In genomic region chr3:195165264-195165608, GRCh38 we compare ENCODE assay signal across 16 cellular contexts.
"Had no signal": no experiment of that assay in that cellular context is flagged by ENCODE, and none has a peak within 500 bp of the region (broad histone marks: within the 10 kb centered on the region; RNA-seq: fewer than 3 reads in every experiment).

No MANE protein-coding gene starts in this region.

- DNase-seq: activated CD4-positive, alpha-beta T cell treated with anti-CD3 and anti-CD28 coated beads for 1 hour; activated CD4-positive, alpha-beta T cell treated with anti-CD3 and anti-CD28 coated beads, Interleukin-2, amount 50 U/mL, for 4 hours; activated naive CD4-positive, alpha-beta T cell treated with Interleukin-2 at 50 U/mL for 16 hours; effector memory CD4-positive, alpha-beta T cell; natural killer cell; spleen; stimulated activated CD4-positive, alpha-beta T cell treated with anti-CD3 and anti-CD28 coated beads, Interleukin-4, amount 100 ng/mL, for 4 hours; stimulated activated naive B cell treated with anti-CD40 and anti-IgM and Interleukin-4, amounts not matched to agents 10 μg/mL and 1 μg/mL and 100 μg/mL, for 72 hours; substantia nigra; SW 1271; T-helper 2 cell; WERI-Rb-1 had no signal

- H2AFZ ChIP-seq: parathyroid adenoma had no signal

- ATAC-seq: natural killer cell had no signal

- H3K27me3 Mint-ChIP-seq: stimulated activated naive B cell treated with anti-CD40 and anti-IgM and Interleukin-4, amounts not matched to agents 10 μg/mL and 1 μg/mL and 100 μg/mL, for 72 hours had no signal

- H3K27ac Mint-ChIP-seq: activated T-helper 2 cell treated with anti-CD3 and anti-CD28 coated beads, Interferon-gamma antibody, Interleukin-2, Interleukin-4, amounts not matched to agents 10 μg/mL and 5 μg/mL and 100 μg/mL, durations not matched to agents 14 hours and 24 hours and 36 hours; natural killer cell; stimulated activated naive B cell treated with anti-CD40 and anti-IgM and Interleukin-4, amounts not matched to agents 10 μg/mL and 1 μg/mL and 100 μg/mL, for 72 hours had no signal

- H3K36me3 ChIP-seq: ascending aorta, spleen, tibial artery, WERI-Rb-1 had no signal

- H3K4me3 Mint-ChIP-seq: natural killer cell; stimulated activated naive B cell treated with anti-CD40 and anti-IgM and Interleukin-4, amounts not matched to agents 10 μg/mL and 1 μg/mL and 100 μg/mL, for 72 hours had no signal

- H3K4me3 ChIP-seq: ascending aorta, spleen, tibial artery had no signal

- H3K4me1 ChIP-seq: ascending aorta had no signal

- H3K36me3 Mint-ChIP-seq: natural killer cell had no signal

- H3K9me3 Mint-ChIP-seq: activated T-helper 2 cell treated with anti-CD3 and anti-CD28 coated beads, Interferon-gamma antibody, Interleukin-2, Interleukin-4, amounts not matched to agents 10 μg/mL and 5 μg/mL and 100 μg/mL, durations not matched to agents 14 hours and 24 hours and 36 hours; natural killer cell had no signal

- H3K27ac ChIP-seq: ascending aorta, parathyroid adenoma, tibial artery, WERI-Rb-1 had no signal

- H3K9me3 ChIP-seq: ascending aorta, spleen, tibial artery had no signal

- H3K27me3 ChIP-seq: ascending aorta, spleen, tibial artery had no signal
